26 cellular contexts compared by ENCODE assay signal in genomic region chr1:212674872-212675271, GRCh38. TPM values are rescaled to one million over a fixed set of nuclear protein-coding genes. Genes with fewer than 3 reads are reported as not detected.
"Had no signal": no experiment of that assay in that cellular context is flagged by ENCODE, and none has a peak within 500 bp of the region (broad histone marks: within the 10 kb centered on the region; RNA-seq: fewer than 3 reads in every experiment).

No MANE protein-coding gene starts in this region.

- H3K9me3 ChIP-seq: colonic mucosa, esophagus squamous epithelium, gastrocnemius medialis, heart right ventricle, left lung, lower lobe of right lung, mucosa of descending colon had no signal

- H3K4me1 ChIP-seq: colonic mucosa, gastrocnemius medialis had no signal

- DNase-seq: colonic mucosa; cortex of kidney; dermis blood vessel endothelial cell; dorsolateral prefrontal cortex; effector CD4-positive, alpha-beta T cell; effector memory CD4-positive, alpha-beta T cell; erythroblast; esophagus squamous epithelium; foreskin fibroblast; foreskin melanocyte; gastrocnemius medialis; glutamatergic neuron; heart right ventricle; hippocampal formation; left cardiac atrium; left lung; left ventricle myocardium superior; lower lobe of right lung; mesenchymal stem cell; mucosa of descending colon; naive B cell had no signal

- H3K36me3 ChIP-seq: colonic mucosa, esophagus squamous epithelium, gastrocnemius medialis, heart right ventricle, left lung, lower lobe of right lung had no signal

- H3K27me3 ChIP-seq: colonic mucosa, dorsolateral prefrontal cortex, left lung had no signal

- FAIRE-seq: endometrium, islet of Langerhans, keratinocyte had no signal

- ATAC-seq: esophagus mucosa, gastrocnemius medialis, heart right ventricle, left cardiac atrium, left lung, left ventricle myocardium superior, lower lobe of right lung, mucosa of descending colon had no signal

- H3K27ac ChIP-seq: colonic mucosa, dorsolateral prefrontal cortex, epithelial cell of prostate, esophagus squamous epithelium, gastrocnemius medialis, heart right ventricle, left lung, lower lobe of right lung had no signal

- H3K4me3 ChIP-seq: colonic mucosa, dorsolateral prefrontal cortex, esophagus squamous epithelium, gastrocnemius medialis, heart right ventricle, left lung, lower lobe of right lung, mucosa of descending colon had no signal

RNA-seq across cellular contexts. Expression of gene BATF3, which starts 24.8 kb away (rescaled TPM):
- polyA plus RNA-seq: keratinocyte had no signal
